Comparison of ENCODE assay signal across 1 cellular context in genomic region chr2:215420471-215420935, GRCh38.
TF ChIP-seq lines count a peak whose summit lies in the region.

No MANE protein-coding gene starts in this region.

TF ChIP-seq in HepG2, 621 proteins besides CTCF, POLR2A, EP300 and RAD21 (continued from another document and continues in another):
- TF ChIP-seq BRF2 (CRISPR knock-in tag; IDR thresholded peaks at IDR 0.05) (no peak), SP4 (CRISPR knock-in tag; IDR thresholded peaks at IDR 0.05) (no peak), ZNF841 (CRISPR knock-in tag; IDR thresholded peaks at IDR 0.05; ENCODE audit: borderline replicate concordance) (no peak), ZNF776 (CRISPR knock-in tag; IDR thresholded peaks at IDR 0.05) (no peak), ZNF383 (CRISPR knock-in tag; IDR thresholded peaks at IDR 0.05; ENCODE audit: borderline replicate concordance) (no peak), TCF12 (IDR thresholded peaks at IDR 0.05) (no peak), TCF12 (CRISPR knock-in tag; IDR thresholded peaks at IDR 0.05) (no peak), NCOA2 (CRISPR knock-in tag; IDR thresholded peaks at IDR 0.05) (peak; percentile 81), ZFX (CRISPR knock-in tag; IDR thresholded peaks at IDR 0.05; ENCODE audit: low read depth) (0 out of 2 replicates have a peak, but pooled peaks have one; percentile 7), THAP7 (CRISPR knock-in tag; IDR thresholded peaks at IDR 0.05) (no peak), RBFOX2 (IDR thresholded peaks at IDR 0.05; ENCODE audit: low read depth, low read length) (peak; percentile 26; the same call in 1 of the 2 replicates), ZSCAN12 (CRISPR knock-in tag; IDR thresholded peaks at IDR 0.05) (no peak), RFX3 (CRISPR knock-in tag; IDR thresholded peaks at IDR 0.05) (no peak), HNRNPL (IDR thresholded peaks at IDR 0.05; ENCODE audit: low read depth, low read length) (no peak), ZNF780A (CRISPR knock-in tag; IDR thresholded peaks at IDR 0.05) (no peak), DR1 (CRISPR knock-in tag; IDR thresholded peaks at IDR 0.05) (no peak), NFIC (IDR thresholded peaks at IDR 0.05; ENCODE audit: low read length) (peak; percentile 13), ZNF652 (CRISPR knock-in tag; IDR thresholded peaks at IDR 0.05; ENCODE audit: borderline replicate concordance, low read depth) (no peak; the same call in 1 of the 2 replicates), HNF1B (CRISPR knock-in tag; IDR thresholded peaks at IDR 0.05) (peak; percentile 26; the same call in 1 of the 2 replicates), ZNF407 (CRISPR knock-in tag; IDR thresholded peaks at IDR 0.05; ENCODE audit: not compliant biosample characterization) (no peak), ZZZ3 (CRISPR knock-in tag; IDR thresholded peaks at IDR 0.05; ENCODE audit: borderline replicate concordance) (no peak), FOXM1 (CRISPR knock-in tag; IDR thresholded peaks at IDR 0.05) (no peak), ZMYM4 (CRISPR knock-in tag; IDR thresholded peaks at IDR 0.05) (peak; percentile 77), JUN (CRISPR knock-in tag; IDR thresholded peaks at IDR 0.05) (peak; percentile 63; the same call in 1 of the 2 replicates), ZNF572 (CRISPR knock-in tag; IDR thresholded peaks at IDR 0.05) (no peak), ARID3A (IDR thresholded peaks at IDR 0.05; ENCODE audit: low read depth, low read length) (peak; percentile 35; the same call in 1 of the 2 replicates), SP1 (IDR thresholded peaks at IDR 0.05) (no peak), SP1 (CRISPR knock-in tag; IDR thresholded peaks at IDR 0.05) (peak; percentile 27; the same call in 1 of the 2 replicates), ZSCAN20 (CRISPR knock-in tag; IDR thresholded peaks at IDR 0.05; ENCODE audit: borderline replicate concordance) (no peak), BCLAF1 (IDR thresholded peaks at IDR 0.05) (no peak), FOXK2 (IDR thresholded peaks at IDR 0.05) (no peak), ZNF839 (CRISPR knock-in tag; IDR thresholded peaks at IDR 0.05; ENCODE audit: borderline replicate concordance) (no peak), ZNF232 (CRISPR knock-in tag; IDR thresholded peaks at IDR 0.05; ENCODE audit: borderline replicate concordance) (peak; percentile 67; the same call in 1 of the 2 replicates), E2F1 (CRISPR knock-in tag; IDR thresholded peaks at IDR 0.05) (no peak; the same call in 1 of the 2 replicates), MAF1 (CRISPR knock-in tag; IDR thresholded peaks at IDR 0.05; ENCODE audit: borderline replicate concordance) (no peak), MLLT10 (CRISPR knock-in tag; IDR thresholded peaks at IDR 0.05) (no peak), LRRFIP1 (CRISPR knock-in tag; conservative IDR thresholded peaks at IDR 0.05) (no peak), DMTF1 (CRISPR knock-in tag; IDR thresholded peaks at IDR 0.05) (no peak), MEF2D (CRISPR knock-in tag; IDR thresholded peaks at IDR 0.05) (peak; percentile 76; the same call in 1 of the 2 replicates), HDAC2 (CRISPR knock-in tag; IDR thresholded peaks at IDR 0.05) (peak; percentile 80)
